In genomic region chr2:3238951-3239841, GRCh38 we compare ENCODE assay signal across 12 cellular contexts.
DNase-seq lines count a peak whose midpoint lies in the region; ATAC-seq and TF ChIP-seq lines count a peak whose summit lies in the region.
"Had no signal": no experiment of that assay in that cellular context is flagged by ENCODE, and none has a peak within 500 bp of the region (broad histone marks: within the 10 kb centered on the region; RNA-seq: fewer than 3 reads in every experiment).

No MANE protein-coding gene starts in this region.

- ATAC-seq in GM21576 (IDR thresholded peaks at IDR 0.05; ENCODE audit: unreplicated experiment) = peak; percentile 75
- peak; percentile 80 for ATAC-seq in HG03442 (IDR thresholded peaks at IDR 0.05; ENCODE audit: unreplicated experiment)
- peak; percentile 37 to 54 for ATAC-seq in naive thymus-derived CD8-positive, alpha-beta T cell
- no peak for ATAC-seq in GM18519 (IDR thresholded peaks at IDR 0.05; ENCODE audit: low FRiP score, unreplicated experiment)
- ATAC-seq: HCT116 had no signal

- no peaks in the 10 kb centered on the region for H3K9me3 ChIP-seq in transverse colon
- H3K9me3 ChIP-seq: uterus had no signal

- DNase-seq in activated CD4-positive, alpha-beta T cell treated with anti-CD3 and anti-CD28 coated beads, Interleukin-2, amount 10 ng/mL, durations not matched to agents 24 days and 14 days = peak; percentile 77
- no peak for DNase-seq in activated CD4-positive, alpha-beta T cell treated with anti-CD3 and anti-CD28 coated beads, Interleukin-2, amount 50 U/mL, for 1 hour
- peak in 2 of 10 donors; percentile 13 to 34 for DNase-seq in naive thymus-derived CD8-positive, alpha-beta T cell
- DNase-seq in NCI-H82 (lab: John Stamatoyannopoulos, UW) = no peak
- DNase-seq in transverse colon = no peak
- DNase-seq: nucleus accumbens, uterus had no signal

- WGBS in transverse colon (ENCODE audit: low coverage in 1 of 2), 2 donors = 41 to 60% methylated on average over 6 to 21 of the region's 21 CpGs

- peaks cover 24% of the 10 kb centered on the region for H3K36me3 Mint-ChIP-seq in activated CD4-positive, alpha-beta T cell treated with anti-CD3 and anti-CD28 coated beads, Interleukin-2, amount 10 ng/mL, durations not matched to agents 24 days and 14 days (ENCODE audit: low read depth)
- H3K36me3 Mint-ChIP-seq in naive thymus-derived CD8-positive, alpha-beta T cell = peaks cover 0 to 6% (median 3%) of the 10 kb centered on the region in 3 donors

- H3K36me3 ChIP-seq in transverse colon = no peaks in the 10 kb centered on the region
- H3K36me3 ChIP-seq: uterus had no signal

- peaks cover 30% of the 10 kb centered on the region for H3K4me1 Mint-ChIP-seq in activated CD4-positive, alpha-beta T cell treated with anti-CD3 and anti-CD28 coated beads, Interleukin-2, amount 10 ng/mL, durations not matched to agents 24 days and 14 days
- peaks cover 19 to 28% (median 21%) of the 10 kb centered on the region in 4 donors for H3K4me1 Mint-ChIP-seq in naive thymus-derived CD8-positive, alpha-beta T cell

- H3K4me1 ChIP-seq in transverse colon = peaks cover 0 to 3% (median 1%) of the 10 kb centered on the region in 4 donors
- H3K4me1 ChIP-seq: ascending aorta, uterus had no signal

- H3K9me3 Mint-ChIP-seq in activated CD4-positive, alpha-beta T cell treated with anti-CD3 and anti-CD28 coated beads, Interleukin-2, amount 10 ng/mL, durations not matched to agents 24 days and 14 days = no peaks in the 10 kb centered on the region
- no peaks in the 10 kb centered on the region for H3K9me3 Mint-ChIP-seq in naive thymus-derived CD8-positive, alpha-beta T cell

- TF ChIP-seq EP300 in transverse colon (IDR thresholded peaks at IDR 0.05; ENCODE audit: low read depth) = no peak

- H3K27ac Mint-ChIP-seq in activated CD4-positive, alpha-beta T cell treated with anti-CD3 and anti-CD28 coated beads, Interleukin-2, amount 10 ng/mL, durations not matched to agents 24 days and 14 days = no peak overlapping the region
- peak overlapping the region in 2 of 10 donors; percentile 29 to 59 for H3K27ac Mint-ChIP-seq in naive thymus-derived CD8-positive, alpha-beta T cell

- H3K27ac ChIP-seq in transverse colon = no peak overlapping the region
- H3K27ac ChIP-seq: ascending aorta, uterus had no signal

- H3K27me3 Mint-ChIP-seq in activated CD4-positive, alpha-beta T cell treated with anti-CD3 and anti-CD28 coated beads, Interleukin-2, amount 10 ng/mL, durations not matched to agents 24 days and 14 days = no peaks in the 10 kb centered on the region
- no peaks in the 10 kb centered on the region for H3K27me3 Mint-ChIP-seq in naive thymus-derived CD8-positive, alpha-beta T cell

- POLR2A ChIA-PET in naive thymus-derived CD8-positive, alpha-beta T cell (lab: Charles Lee) = no interaction called here

- no peak for TF ChIP-seq CTCF in transverse colon (IDR thresholded peaks at IDR 0.05)

- in situ Hi-C loops in transverse colon (cut with MboI; ENCODE audit: low pct_ligation_motif_present in 1 of 4, low pct_unique_long_range_greater_than_20kb in 1 of 4, low sequenced_read_pairs in 3 of 4) = no loop called here

- no peak for TF ChIP-seq POLR2A in transverse colon (IDR thresholded peaks at IDR 0.05)

- H3K4me3 Mint-ChIP-seq in activated CD4-positive, alpha-beta T cell treated with anti-CD3 and anti-CD28 coated beads, Interleukin-2, amount 10 ng/mL, durations not matched to agents 24 days and 14 days = no peak overlapping the region
- H3K4me3 Mint-ChIP-seq in naive thymus-derived CD8-positive, alpha-beta T cell = peak overlapping the region in 1 of 10 donors; percentile 46

- no peak overlapping the region for H3K4me3 ChIP-seq in transverse colon
- H3K4me3 ChIP-seq: ascending aorta, uterus had no signal

- intact Hi-C loops in activated CD4-positive, alpha-beta T cell treated with anti-CD3 and anti-CD28 coated beads, Interleukin-2, amount 10 ng/mL, durations not matched to agents 24 days and 14 days (cut with micrococcal nuclease) = loop anchor here (1.0 kb wide), 1 partner anchor 16 kb away; no protein-coding TSS in a partner anchor
- intact Hi-C loops in transverse colon (cut with DNase I; ENCODE audit: low total_unique reads) = no loop called here

- no peaks in the 10 kb centered on the region for H3K27me3 ChIP-seq in transverse colon
- H3K27me3 ChIP-seq: ascending aorta, uterus had no signal
